In genomic region chr6:149405823-149406765, GRCh38 we compare ENCODE assay signal across 1 cellular context.
A peak's percentile ranks its signal among the peaks of the same experiment; 100 is the strongest.
TF ChIP-seq lines count a peak whose summit lies in the region.

No MANE protein-coding gene starts in this region.

TF ChIP-seq in K562, 482 proteins besides CTCF, POLR2A, EP300 and RAD21 (continued from another document and continues in another):
- TF ChIP-seq, protein P1, sequence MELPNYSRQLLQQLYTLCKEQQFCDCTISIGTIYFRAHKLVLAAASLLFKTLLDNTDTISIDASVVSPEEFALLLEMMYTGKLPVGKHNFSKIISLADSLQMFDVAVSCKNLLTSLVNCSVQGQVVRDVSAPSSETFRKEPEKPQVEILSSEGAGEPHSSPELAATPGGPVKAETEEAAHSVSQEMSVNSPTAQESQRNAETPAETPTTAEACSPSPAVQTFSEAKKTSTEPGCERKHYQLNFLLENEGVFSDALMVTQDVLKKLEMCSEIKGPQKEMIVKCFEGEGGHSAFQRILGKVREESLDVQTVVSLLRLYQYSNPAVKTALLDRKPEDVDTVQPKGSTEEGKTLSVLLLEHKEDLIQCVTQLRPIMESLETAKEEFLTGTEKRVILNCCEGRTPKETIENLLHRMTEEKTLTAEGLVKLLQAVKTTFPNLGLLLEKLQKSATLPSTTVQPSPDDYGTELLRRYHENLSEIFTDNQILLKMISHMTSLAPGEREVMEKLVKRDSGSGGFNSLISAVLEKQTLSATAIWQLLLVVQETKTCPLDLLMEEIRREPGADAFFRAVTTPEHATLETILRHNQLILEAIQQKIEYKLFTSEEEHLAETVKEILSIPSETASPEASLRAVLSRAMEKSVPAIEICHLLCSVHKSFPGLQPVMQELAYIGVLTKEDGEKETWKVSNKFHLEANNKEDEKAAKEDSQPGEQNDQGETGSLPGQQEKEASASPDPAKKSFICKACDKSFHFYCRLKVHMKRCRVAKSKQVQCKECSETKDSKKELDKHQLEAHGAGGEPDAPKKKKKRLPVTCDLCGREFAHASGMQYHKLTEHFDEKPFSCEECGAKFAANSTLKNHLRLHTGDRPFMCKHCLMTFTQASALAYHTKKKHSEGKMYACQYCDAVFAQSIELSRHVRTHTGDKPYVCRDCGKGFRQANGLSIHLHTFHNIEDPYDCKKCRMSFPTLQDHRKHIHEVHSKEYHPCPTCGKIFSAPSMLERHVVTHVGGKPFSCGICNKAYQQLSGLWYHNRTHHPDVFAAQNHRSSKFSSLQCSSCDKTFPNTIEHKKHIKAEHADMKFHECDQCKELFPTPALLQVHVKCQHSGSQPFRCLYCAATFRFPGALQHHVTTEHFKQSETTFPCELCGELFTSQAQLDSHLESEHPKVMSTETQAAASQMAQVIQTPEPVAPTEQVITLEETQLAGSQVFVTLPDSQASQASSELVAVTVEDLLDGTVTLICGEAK (IDR thresholded peaks at IDR 0.05), result peak; percentile 96
- TF ChIP-seq, protein P1 (CRISPR knock-in tag; IDR thresholded peaks at IDR 0.05), result peak; percentile 95
- TF ChIP-seq SAFB (IDR thresholded peaks at IDR 0.05; ENCODE audit: borderline replicate concordance, low read depth, low read length) (no peak), NR2C2 (CRISPR knock-in tag; IDR thresholded peaks at IDR 0.05) (no peak), NR2C2 (tag; IDR thresholded peaks at IDR 0.05) (no peak), CREB3 (tag; conservative IDR thresholded peaks at IDR 0.05; ENCODE audit: low read depth) (no peak), ARNT (IDR thresholded peaks at IDR 0.05) (no peak), CBFB (CRISPR knock-in tag; IDR thresholded peaks at IDR 0.05) (no peak), SMARCE1 (IDR thresholded peaks at IDR 0.05) (no peak), SAFB2 (IDR thresholded peaks at IDR 0.05; ENCODE audit: borderline replicate concordance, low read depth, low read length, severe bottlenecking) (no peak), HMG20A (CRISPR knock-in tag; conservative IDR thresholded peaks at IDR 0.05) (no peak), LEF1 (IDR thresholded peaks at IDR 0.05) (no peak; the same call in 1 of the 2 replicates), ZNF584 (CRISPR knock-in tag; IDR thresholded peaks at IDR 0.05; ENCODE audit: low read depth) (peak; percentile 71; the same call in 1 of the 2 replicates), PRDM10 (IDR thresholded peaks at IDR 0.05; ENCODE audit: partially characterized antibody) (no peak), SMC3 (conservative IDR thresholded peaks at IDR 0.05; ENCODE audit: insufficient read depth, low read depth, low read length) (no peak), ZNF780A (CRISPR knock-in tag; IDR thresholded peaks at IDR 0.05) (no peak), SNIP1 (IDR thresholded peaks at IDR 0.05; ENCODE audit: low read depth) (no peak), ZNF75A (CRISPR knock-in tag; IDR thresholded peaks at IDR 0.05) (no peak), TEAD2 (tag; IDR thresholded peaks at IDR 0.05) (no peak), BCOR (IDR thresholded peaks at IDR 0.05) (no peak), GTF2F1 (IDR thresholded peaks at IDR 0.05; ENCODE audit: low read depth, low read length) (no peak)
- TF ChIP-seq, protein P2, sequence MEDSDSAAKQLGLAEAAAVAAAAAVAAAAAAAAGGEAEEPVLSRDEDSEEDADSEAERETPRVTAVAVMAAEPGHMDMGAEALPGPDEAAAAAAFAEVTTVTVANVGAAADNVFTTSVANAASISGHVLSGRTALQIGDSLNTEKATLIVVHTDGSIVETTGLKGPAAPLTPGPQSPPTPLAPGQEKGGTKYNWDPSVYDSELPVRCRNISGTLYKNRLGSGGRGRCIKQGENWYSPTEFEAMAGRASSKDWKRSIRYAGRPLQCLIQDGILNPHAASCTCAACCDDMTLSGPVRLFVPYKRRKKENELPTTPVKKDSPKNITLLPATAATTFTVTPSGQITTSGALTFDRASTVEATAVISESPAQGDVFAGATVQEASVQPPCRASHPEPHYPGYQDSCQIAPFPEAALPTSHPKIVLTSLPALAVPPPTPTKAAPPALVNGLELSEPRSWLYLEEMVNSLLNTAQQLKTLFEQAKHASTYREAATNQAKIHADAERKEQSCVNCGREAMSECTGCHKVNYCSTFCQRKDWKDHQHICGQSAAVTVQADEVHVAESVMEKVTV (CRISPR knock-in tag; IDR thresholded peaks at IDR 0.05), result no peak
- TF ChIP-seq, protein P3, sequence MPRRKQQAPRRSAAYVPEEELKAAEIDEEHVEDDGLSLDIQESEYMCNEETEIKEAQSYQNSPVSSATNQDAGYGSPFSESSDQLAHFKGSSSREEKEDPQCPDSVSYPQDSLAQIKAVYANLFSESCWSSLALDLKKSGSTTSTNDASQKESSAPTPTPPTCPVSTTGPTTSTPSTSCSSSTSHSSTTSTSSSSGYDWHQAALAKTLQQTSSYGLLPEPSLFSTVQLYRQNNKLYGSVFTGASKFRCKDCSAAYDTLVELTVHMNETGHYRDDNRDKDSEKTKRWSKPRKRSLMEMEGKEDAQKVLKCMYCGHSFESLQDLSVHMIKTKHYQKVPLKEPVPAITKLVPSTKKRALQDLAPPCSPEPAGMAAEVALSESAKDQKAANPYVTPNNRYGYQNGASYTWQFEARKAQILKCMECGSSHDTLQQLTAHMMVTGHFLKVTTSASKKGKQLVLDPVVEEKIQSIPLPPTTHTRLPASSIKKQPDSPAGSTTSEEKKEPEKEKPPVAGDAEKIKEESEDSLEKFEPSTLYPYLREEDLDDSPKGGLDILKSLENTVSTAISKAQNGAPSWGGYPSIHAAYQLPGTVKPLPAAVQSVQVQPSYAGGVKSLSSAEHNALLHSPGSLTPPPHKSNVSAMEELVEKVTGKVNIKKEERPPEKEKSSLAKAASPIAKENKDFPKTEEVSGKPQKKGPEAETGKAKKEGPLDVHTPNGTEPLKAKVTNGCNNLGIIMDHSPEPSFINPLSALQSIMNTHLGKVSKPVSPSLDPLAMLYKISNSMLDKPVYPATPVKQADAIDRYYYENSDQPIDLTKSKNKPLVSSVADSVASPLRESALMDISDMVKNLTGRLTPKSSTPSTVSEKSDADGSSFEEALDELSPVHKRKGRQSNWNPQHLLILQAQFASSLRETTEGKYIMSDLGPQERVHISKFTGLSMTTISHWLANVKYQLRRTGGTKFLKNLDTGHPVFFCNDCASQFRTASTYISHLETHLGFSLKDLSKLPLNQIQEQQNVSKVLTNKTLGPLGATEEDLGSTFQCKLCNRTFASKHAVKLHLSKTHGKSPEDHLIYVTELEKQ (CRISPR knock-in tag; IDR thresholded peaks at IDR 0.05), result no peak
- TF ChIP-seq, protein P4, sequence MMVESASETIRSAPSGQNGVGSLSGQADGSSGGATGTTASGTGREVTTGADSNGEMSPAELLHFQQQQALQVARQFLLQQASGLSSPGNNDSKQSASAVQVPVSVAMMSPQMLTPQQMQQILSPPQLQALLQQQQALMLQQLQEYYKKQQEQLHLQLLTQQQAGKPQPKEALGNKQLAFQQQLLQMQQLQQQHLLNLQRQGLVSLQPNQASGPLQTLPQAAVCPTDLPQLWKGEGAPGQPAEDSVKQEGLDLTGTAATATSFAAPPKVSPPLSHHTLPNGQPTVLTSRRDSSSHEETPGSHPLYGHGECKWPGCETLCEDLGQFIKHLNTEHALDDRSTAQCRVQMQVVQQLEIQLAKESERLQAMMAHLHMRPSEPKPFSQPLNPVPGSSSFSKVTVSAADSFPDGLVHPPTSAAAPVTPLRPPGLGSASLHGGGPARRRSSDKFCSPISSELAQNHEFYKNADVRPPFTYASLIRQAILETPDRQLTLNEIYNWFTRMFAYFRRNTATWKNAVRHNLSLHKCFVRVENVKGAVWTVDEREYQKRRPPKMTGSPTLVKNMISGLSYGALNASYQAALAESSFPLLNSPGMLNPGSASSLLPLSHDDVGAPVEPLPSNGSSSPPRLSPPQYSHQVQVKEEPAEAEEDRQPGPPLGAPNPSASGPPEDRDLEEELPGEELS (CRISPR knock-in tag; IDR thresholded peaks at IDR 0.05; ENCODE audit: borderline replicate concordance), result no peak
